In genomic region chr1:197933647-197934046, GRCh38 we compare ENCODE assay signal across 1 cellular context.
A peak's percentile ranks its signal among the peaks of the same experiment; 100 is the strongest.
TF ChIP-seq lines count a peak whose summit lies in the region.

No MANE protein-coding gene starts in this region.

TF ChIP-seq in K562, 482 proteins besides CTCF, POLR2A, EP300 and RAD21:
- no peak for TF ChIP-seq BCL6 (CRISPR knock-in tag; IDR thresholded peaks at IDR 0.05)
- TF ChIP-seq SRF (CRISPR knock-in tag; IDR thresholded peaks at IDR 0.05) = no peak
- no peak for TF ChIP-seq EHMT2 (IDR thresholded peaks at IDR 0.05)
- no peak for TF ChIP-seq GTF2F1 (IDR thresholded peaks at IDR 0.05; ENCODE audit: low read depth, low read length)
- TF ChIP-seq RERE (CRISPR knock-in tag; IDR thresholded peaks at IDR 0.05; ENCODE audit: borderline replicate concordance) = no peak
- 0 out of 2 replicates have a peak, but pooled peaks have one; percentile 4 for TF ChIP-seq MYBL2 (IDR thresholded peaks at IDR 0.05; ENCODE audit: low read depth)
- no peak for TF ChIP-seq MYBL2 (CRISPR knock-in tag; IDR thresholded peaks at IDR 0.05; ENCODE audit: borderline replicate concordance)
- no peak for TF ChIP-seq MECOM (CRISPR knock-in tag; IDR thresholded peaks at IDR 0.05)
- 0 out of 2 replicates have a peak, but pooled peaks have one; percentile 14 for TF ChIP-seq MYC (IDR thresholded peaks at IDR 0.05; ENCODE audit: low read depth, low read length)
- TF ChIP-seq MYC (CRISPR knock-in tag; IDR thresholded peaks at IDR 0.05; ENCODE audit: borderline replicate concordance, low read depth) = no peak
- no peak for TF ChIP-seq FOXP1 (CRISPR knock-in tag; IDR thresholded peaks at IDR 0.05)
- no peak for TF ChIP-seq DEAF1 (CRISPR knock-in tag; IDR thresholded peaks at IDR 0.05)
- TF ChIP-seq, protein P1, sequence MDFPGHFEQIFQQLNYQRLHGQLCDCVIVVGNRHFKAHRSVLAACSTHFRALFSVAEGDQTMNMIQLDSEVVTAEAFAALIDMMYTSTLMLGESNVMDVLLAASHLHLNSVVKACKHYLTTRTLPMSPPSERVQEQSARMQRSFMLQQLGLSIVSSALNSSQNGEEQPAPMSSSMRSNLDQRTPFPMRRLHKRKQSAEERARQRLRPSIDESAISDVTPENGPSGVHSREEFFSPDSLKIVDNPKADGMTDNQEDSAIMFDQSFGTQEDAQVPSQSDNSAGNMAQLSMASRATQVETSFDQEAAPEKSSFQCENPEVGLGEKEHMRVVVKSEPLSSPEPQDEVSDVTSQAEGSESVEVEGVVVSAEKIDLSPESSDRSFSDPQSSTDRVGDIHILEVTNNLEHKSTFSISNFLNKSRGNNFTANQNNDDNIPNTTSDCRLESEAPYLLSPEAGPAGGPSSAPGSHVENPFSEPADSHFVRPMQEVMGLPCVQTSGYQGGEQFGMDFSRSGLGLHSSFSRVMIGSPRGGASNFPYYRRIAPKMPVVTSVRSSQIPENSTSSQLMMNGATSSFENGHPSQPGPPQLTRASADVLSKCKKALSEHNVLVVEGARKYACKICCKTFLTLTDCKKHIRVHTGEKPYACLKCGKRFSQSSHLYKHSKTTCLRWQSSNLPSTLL (IDR thresholded peaks at IDR 0.05) = no peak
- 0 out of 4 replicates have a peak, but pooled peaks of 1 of the 2 experiments have one; percentile 10 for TF ChIP-seq RCOR1 (IDR thresholded peaks at IDR 0.05; ENCODE audit: borderline replicate concordance in 1 of 2, low read depth in 2 of 2, low read length in 2 of 2)
- no peak for TF ChIP-seq ZBTB12 (CRISPR knock-in tag; IDR thresholded peaks at IDR 0.05)
- no peak for TF ChIP-seq SNIP1 (IDR thresholded peaks at IDR 0.05; ENCODE audit: low read depth)
- 0 out of 2 replicates have a peak, but pooled peaks have one; percentile 22 for TF ChIP-seq GABPA (tag; conservative IDR thresholded peaks at IDR 0.05; ENCODE audit: low read depth)
- no peak for TF ChIP-seq HDAC6 (IDR thresholded peaks at IDR 0.05; ENCODE audit: low read depth, low read length)
TF ChIP-seq in K562: peak in this region for 4.
